26 cellular contexts compared by ENCODE assay signal in the genomic region with DNA sequence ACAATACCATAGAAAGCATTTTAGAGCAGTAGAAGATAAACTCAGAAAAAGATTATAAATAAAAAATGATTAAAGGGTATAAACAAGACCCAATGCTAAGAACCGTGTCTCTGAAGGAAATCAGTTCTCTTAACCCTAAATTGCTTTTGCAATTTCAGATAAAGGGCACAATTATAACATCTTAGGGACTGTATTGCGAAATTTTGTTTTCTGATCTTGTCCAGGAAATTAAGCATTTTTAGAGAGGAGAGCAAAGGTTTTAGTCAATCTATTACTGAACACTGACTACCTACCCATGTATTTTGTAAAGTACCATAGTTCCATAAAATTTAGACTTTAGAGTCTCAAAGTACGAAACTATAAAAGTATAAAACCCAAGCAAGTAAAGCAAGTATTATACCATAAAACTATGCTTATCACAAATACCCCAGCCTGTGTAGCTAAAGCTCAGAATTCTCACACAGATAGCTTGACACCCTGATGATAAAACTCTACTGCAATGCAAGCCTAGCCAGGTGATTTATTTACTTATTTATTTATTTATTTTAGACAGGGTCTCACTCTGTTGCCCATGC. TPM values are rescaled to one million over a fixed set of nuclear protein-coding genes. Genes with fewer than 3 reads are reported as not detected.
"Had no signal": no experiment of that assay in that cellular context is flagged by ENCODE, and none has a peak within 500 bp of the region (broad histone marks: within the 10 kb centered on the region; RNA-seq: fewer than 3 reads in every experiment).

No MANE protein-coding gene starts in this region.

- ATAC-seq: foreskin keratinocyte; naive thymus-derived CD4-positive, alpha-beta T cell; right cardiac atrium; stimulated activated memory B cell treated with anti-CD40 and anti-IgM and Interleukin-4, amounts not matched to agents 10 μg/mL and 1 μg/mL and 100 μg/mL, for 72 hours; stimulated activated naive CD8-positive, alpha-beta T cell treated with anti-CD3 and anti-CD28 coated beads, Interleukin-15, Interleukin-2, amounts not matched to agents 100 U/mL and 50 U/mL, for 24 hours had no signal

- H3K9ac ChIP-seq: neural progenitor cell, parathyroid adenoma had no signal

- H3K27me3 ChIP-seq: esophagus muscularis mucosa, foreskin keratinocyte, sigmoid colon, spleen, vagina had no signal

- H3K4me2 ChIP-seq: neural progenitor cell had no signal

- H3K9me3 ChIP-seq: esophagus muscularis mucosa, prostate gland, sigmoid colon, spleen, vagina had no signal

- H2AFZ ChIP-seq: neural progenitor cell, parathyroid adenoma had no signal

- DNase-seq: dermis blood vessel endothelial cell; effector memory CD4-positive, alpha-beta T cell; foreskin keratinocyte; glutamatergic neuron; hypothalamus; immature natural killer cell; islet precursor cell; kidney glomerular epithelial cell; naive thymus-derived CD4-positive, alpha-beta T cell; right cardiac atrium; sigmoid colon; spleen; stimulated activated CD4-positive, alpha-beta T cell treated with anti-CD3 and anti-CD28 coated beads, Interleukin-4, amount 100 ng/mL, for 4 hours; stimulated activated naive CD8-positive, alpha-beta T cell treated with anti-CD3 and anti-CD28 coated beads, Interleukin-15, Interleukin-2, amounts not matched to agents 100 U/mL and 50 U/mL, for 24 hours; trophoblast cell had no signal

- H3K27ac ChIP-seq: coronary artery, esophagus muscularis mucosa, foreskin keratinocyte, neural progenitor cell, parathyroid adenoma, prostate gland, sigmoid colon, spleen, vagina had no signal

- H3K4me3 ChIP-seq: coronary artery, esophagus muscularis mucosa, lung, neural progenitor cell, prostate gland, sigmoid colon, spleen, vagina had no signal

- H3K79me2 ChIP-seq: parathyroid adenoma had no signal

- H3K4me1 ChIP-seq: foreskin keratinocyte, neural progenitor cell, prostate gland had no signal

- FAIRE-seq: endothelial cell of umbilical vein had no signal

- H3K36me3 ChIP-seq: esophagus muscularis mucosa, neural progenitor cell, prostate gland, sigmoid colon, spleen, vagina had no signal

RNA-seq across cellular contexts. Expression of a gene that starts 48.6 kb away (rescaled TPM):
- total RNA-seq: dermis blood vessel endothelial cell, esophagus muscularis mucosa, skeletal muscle tissue, ureter, vagina had no signal
- polyA plus RNA-seq: endothelial cell of umbilical vein had no signal
